Comparison of ENCODE assay signal across 20 cellular contexts in genomic region chr14:25396128-25396527, GRCh38.
DNase-seq lines count a peak whose midpoint lies in the region; ATAC-seq and TF ChIP-seq lines count a peak whose summit lies in the region.
"Had no signal": no experiment of that assay in that cellular context is flagged by ENCODE, and none has a peak within 500 bp of the region (broad histone marks: within the 10 kb centered on the region; RNA-seq: fewer than 3 reads in every experiment).

No MANE protein-coding gene starts in this region.

- ATAC-seq in HG02610 (IDR thresholded peaks at IDR 0.05; ENCODE audit: unreplicated experiment), result peak; percentile 80
- ATAC-seq in HG03520 (IDR thresholded peaks at IDR 0.05; ENCODE audit: unreplicated experiment), result peak; percentile 74
- no peak for ATAC-seq in foreskin keratinocyte
- ATAC-seq in GM21576 (IDR thresholded peaks at IDR 0.05; ENCODE audit: unreplicated experiment), result no peak
- ATAC-seq: gastrocnemius medialis had no signal

- H3K27ac ChIP-seq in foreskin keratinocyte, result no peak overlapping the region
- H3K27ac ChIP-seq: breast epithelium, gastrocnemius medialis had no signal

- no peaks in the 10 kb centered on the region for H3K4me1 ChIP-seq in foreskin keratinocyte
- H3K4me1 ChIP-seq: breast epithelium, gastrocnemius medialis had no signal

- peak; percentile 25 for DNase-seq in astrocyte of the hippocampus (ENCODE audit: low read depth, low spot score)
- peak; percentile 3 for DNase-seq in pulmonary artery endothelial cell (ENCODE audit: low read depth, low spot score)
- DNase-seq in AG20443 (ENCODE audit: low spot score), result no peak
- no peak for DNase-seq in foreskin keratinocyte
- DNase-seq in midbrain (lab: John Stamatoyannopoulos, UW), result no peak
- DNase-seq: activated CD4-positive, alpha-beta T cell treated with anti-CD3 and anti-CD28 coated beads for 1 hour; Calu3; gastrocnemius medialis; mesendoderm; NCI-H1694; NCI-H2227 treated with DMSO at 0.1 percent for 48 hours; posterior cingulate gyrus; SK-N-SH; small intestine; stimulated activated CD4-positive, alpha-beta T cell treated with anti-CD3 and anti-CD28 coated beads, Interleukin-4, amount 100 ng/mL, for 24 hours; T1000 had no signal

- no peaks in the 10 kb centered on the region for H3K27me3 ChIP-seq in foreskin keratinocyte
- H3K27me3 ChIP-seq: breast epithelium, gastrocnemius medialis had no signal

- TF ChIP-seq CTCF in foreskin keratinocyte (conservative IDR thresholded peaks at IDR 0.05), result no peak

Comparison
In these comparisons a context has a peak if more than half of its experiments do, and no peak if none do; other contexts are left out.
1. ATAC-seq: peak in HG02610 (single experiment) and HG03520 (single experiment); none in foreskin keratinocyte (single experiment) and GM21576 (single experiment).
2. DNase-seq: peak in astrocyte of the hippocampus (single experiment) and pulmonary artery endothelial cell (single experiment); none in AG20443 (single experiment), foreskin keratinocyte (0 of 2) and midbrain (single experiment).